Comparison of ENCODE assay signal across 8 cellular contexts in genomic region chr7:107169120-107170050, GRCh38. TPM values are rescaled to one million over a fixed set of nuclear protein-coding genes. Genes with fewer than 3 reads are reported as not detected.
A peak's percentile ranks its signal among the peaks of the same experiment; 100 is the strongest.
DNase-seq lines count a peak whose midpoint lies in the region; ATAC-seq and TF ChIP-seq lines count a peak whose summit lies in the region.

No MANE protein-coding gene starts in this region.

- H3K9me3 ChIP-seq in colonic mucosa: no peaks in the 10 kb centered on the region

- peak overlapping the region; percentile 92 for H3K4me3 Mint-ChIP-seq in activated CD4-positive, alpha-beta T cell treated with anti-CD3 and anti-CD28 coated beads, Interleukin-2, amount 10 ng/mL, durations not matched to agents 24 days and 14 days

- H3K27ac Mint-ChIP-seq in activated CD4-positive, alpha-beta T cell treated with anti-CD3 and anti-CD28 coated beads, Interleukin-2, amount 10 ng/mL, durations not matched to agents 24 days and 14 days: peak overlapping the region; percentile 98

- H3K27me3 ChIP-seq in colonic mucosa (no peaks in the 10 kb centered on the region), layer of hippocampus (ENCODE audit: control insufficient read depth, insufficient read depth, low read length) (no peaks in the 10 kb centered on the region)

- H3K36me3 ChIP-seq in colonic mucosa: no peaks in the 10 kb centered on the region

- H3K4me1 ChIP-seq in colonic mucosa: no peaks in the 10 kb centered on the region

- DNase-seq in AG08395 (ENCODE audit: low spot score): peak; percentile 97
- DNase-seq in NCI-H526 treated with DMSO at 0.1 percent for 48 hours (lab: John Stamatoyannopoulos, UW): peak; percentile 95
- DNase-seq in activated CD4-positive, alpha-beta T cell treated with anti-CD3 and anti-CD28 coated beads, Interleukin-2, amount 10 ng/mL, durations not matched to agents 24 days and 14 days: peak; percentile 96
- DNase-seq in colonic mucosa: peak; percentile 99
- DNase-seq in stimulated activated CD4-positive, alpha-beta T cell treated with anti-CD3 and anti-CD28 coated beads, Interleukin-1b, Interleukin-23, amount 100 ng/mL, for 1 hour (ENCODE audit: low read depth in 2 of 2): peak; percentile 53 to 55

- H3K4me1 Mint-ChIP-seq in activated CD4-positive, alpha-beta T cell treated with anti-CD3 and anti-CD28 coated beads, Interleukin-2, amount 10 ng/mL, durations not matched to agents 24 days and 14 days: peaks cover 35% of the 10 kb centered on the region

- TF ChIP-seq CTCF in colonic mucosa (IDR thresholded peaks at IDR 0.05): no peak

- peak overlapping the region; percentile 72 for H3K4me3 ChIP-seq in colonic mucosa

- peaks cover 13% of the 10 kb centered on the region for H3K36me3 Mint-ChIP-seq in activated CD4-positive, alpha-beta T cell treated with anti-CD3 and anti-CD28 coated beads, Interleukin-2, amount 10 ng/mL, durations not matched to agents 24 days and 14 days (ENCODE audit: low read depth)

- H3K9me3 Mint-ChIP-seq in activated CD4-positive, alpha-beta T cell treated with anti-CD3 and anti-CD28 coated beads, Interleukin-2, amount 10 ng/mL, durations not matched to agents 24 days and 14 days: no peaks in the 10 kb centered on the region

- peak overlapping the region; percentile 89 to 93 for H3K9ac ChIP-seq in colonic mucosa (ENCODE audit: low read depth in 2 of 2, low read length in 2 of 2)

- ATAC-seq in GM19043 (IDR thresholded peaks at IDR 0.05; ENCODE audit: low read depth, unreplicated experiment) (peak; percentile 16), HG03460 (IDR thresholded peaks at IDR 0.05; ENCODE audit: unreplicated experiment) (peak; percentile 22)

- peaks cover 11% of the 10 kb centered on the region for H3K27me3 Mint-ChIP-seq in activated CD4-positive, alpha-beta T cell treated with anti-CD3 and anti-CD28 coated beads, Interleukin-2, amount 10 ng/mL, durations not matched to agents 24 days and 14 days

- peak overlapping the region; percentile 91 for H3K27ac ChIP-seq in colonic mucosa
- peak overlapping the region; percentile 98 for H3K27ac ChIP-seq in layer of hippocampus (ENCODE audit: low read depth, low read length)

- intact Hi-C loops in activated CD4-positive, alpha-beta T cell treated with anti-CD3 and anti-CD28 coated beads, Interleukin-2, amount 10 ng/mL, durations not matched to agents 24 days and 14 days (cut with micrococcal nuclease): loop anchor here (2.0 to 10.0 kb wide), 8 partner anchors 19 to 1147 kb away; partner anchors contain the start of genes CCDC71L and PIK3CG
- intact Hi-C loops in colonic mucosa (cut with DNase I): no loop called here

RNA-seq across cellular contexts. Expression of gene HBP1, which starts 0.6 kb away (rescaled TPM):
- 11.0 and 15.1 TPM in 2 replicates for total RNA-seq in activated CD4-positive, alpha-beta T cell treated with anti-CD3 and anti-CD28 coated beads, Interleukin-2, amount 10 ng/mL, durations not matched to agents 24 days and 14 days
- total RNA-seq in colonic mucosa: 10 to 100 TPM; 25.1 to 78.7 TPM

Comparison
In these comparisons a context has a peak if more than half of its experiments do, and no peak if none do; other contexts are left out.
1. Peak in every context shown above with its lines: DNase-seq, ATAC-seq, H3K4me3 ChIP-seq and H3K27ac ChIP-seq.